Comparison of ENCODE assay signal across 8 cellular contexts in genomic region chr11:38791346-38791961, GRCh38.
DNase-seq lines count a peak whose midpoint lies in the region; ATAC-seq and TF ChIP-seq lines count a peak whose summit lies in the region.

No MANE protein-coding gene starts in this region.

- ATAC-seq in GM19351 (IDR thresholded peaks at IDR 0.05; ENCODE audit: unreplicated experiment) (peak; percentile 98), GM18520 (IDR thresholded peaks at IDR 0.05; ENCODE audit: unreplicated experiment) (no peak)

- peak; percentile 51 for TF ChIP-seq CTCF in colonic mucosa (IDR thresholded peaks at IDR 0.05)

- no peak overlapping the region for H2BK5ac ChIP-seq in mesenchymal stem cell (ENCODE audit: low read depth, low read length, poor library complexity, severe bottlenecking)

- H2BK12ac ChIP-seq in mesenchymal stem cell (ENCODE audit: low read length in 2 of 2): no peak overlapping the region

- H3K36me3 ChIP-seq in NT2/D1 (ENCODE audit: insufficient read depth, insufficient read length, low read length) (no peaks in the 10 kb centered on the region), colonic mucosa (no peaks in the 10 kb centered on the region), mesenchymal stem cell (ENCODE audit: control insufficient read depth in 1 of 2, insufficient read depth in 2 of 2, low read depth in 1 of 2, low read length in 2 of 2) (no peaks in the 10 kb centered on the region)

- DNase-seq in DMS53 (lab: John Stamatoyannopoulos, UW) (peak; percentile 82), HT-29 (ENCODE audit: low spot score) (peak; percentile 81), NT2/D1 (ENCODE audit: low read depth, low spot score) (peak; percentile 68), colonic mucosa (peak; percentile 42), mesenchymal stem cell (peak; percentile 68), ureter (ENCODE audit: low spot score) (no peak)

- H2AFZ ChIP-seq in mesenchymal stem cell (ENCODE audit: low read depth, low read length): no peak overlapping the region

- H3K4me2 ChIP-seq in mesenchymal stem cell (ENCODE audit: low read length, poor library complexity, severe bottlenecking): no peak overlapping the region

- H3K4me1 ChIP-seq in NT2/D1 (ENCODE audit: insufficient read depth, insufficient read length): no peaks in the 10 kb centered on the region
- H3K4me1 ChIP-seq in colonic mucosa: no peaks in the 10 kb centered on the region
- H3K4me1 ChIP-seq in mesenchymal stem cell (ENCODE audit: control insufficient read depth, insufficient read depth, low read depth, low read length): no peaks in the 10 kb centered on the region

- H2BK120ac ChIP-seq in mesenchymal stem cell (ENCODE audit: low read depth, low read length): no peak overlapping the region

- no peak overlapping the region for H4K8ac ChIP-seq in mesenchymal stem cell (ENCODE audit: low read length)

- no peak overlapping the region for H3K14ac ChIP-seq in mesenchymal stem cell (ENCODE audit: low read length in 2 of 2)

- H3K27ac ChIP-seq in colonic mucosa (no peak overlapping the region), mesenchymal stem cell (ENCODE audit: low read length, poor library complexity, severe bottlenecking) (no peak overlapping the region)

- no peak overlapping the region for H3K23ac ChIP-seq in mesenchymal stem cell (ENCODE audit: low read length in 2 of 2)

- H3K27me3 ChIP-seq in NT2/D1 (ENCODE audit: insufficient read depth, insufficient read length): no peaks in the 10 kb centered on the region
- no peaks in the 10 kb centered on the region for H3K27me3 ChIP-seq in colonic mucosa
- H3K27me3 ChIP-seq in mesenchymal stem cell (ENCODE audit: control insufficient read depth in 1 of 2, insufficient read depth in 1 of 2, low read length in 2 of 2): no peaks in the 10 kb centered on the region

- no peaks in the 10 kb centered on the region for H3K79me1 ChIP-seq in mesenchymal stem cell (replicated peaks; ENCODE audit: low read length, poor library complexity, severe bottlenecking)

- H2AK5ac ChIP-seq in mesenchymal stem cell (ENCODE audit: low read length, severe bottlenecking): no peak overlapping the region

- no peak overlapping the region for H3K18ac ChIP-seq in mesenchymal stem cell (ENCODE audit: low read depth in 1 of 2, low read length in 2 of 2)

- intact Hi-C loops in colonic mucosa (cut with DNase I): no loop called here

- H3K9ac ChIP-seq in NT2/D1 (ENCODE audit: insufficient read length, low read depth) (no peak overlapping the region), colonic mucosa (ENCODE audit: low read depth in 2 of 2, low read length in 2 of 2) (no peak overlapping the region), mesenchymal stem cell (ENCODE audit: low read length) (no peak overlapping the region)

- no peak overlapping the region for H3K4me3 ChIP-seq in NT2/D1 (ENCODE audit: insufficient read length, low read depth)
- no peak overlapping the region for H3K4me3 ChIP-seq in colonic mucosa
- no peak overlapping the region for H3K4me3 ChIP-seq in mesenchymal stem cell (ENCODE audit: insufficient read depth in 1 of 2, low read depth in 1 of 2, low read length in 2 of 2)

- H4K91ac ChIP-seq in mesenchymal stem cell (ENCODE audit: low read length): no peak overlapping the region

- 30% methylated on average over 1 of the region's 4 CpGs for WGBS in mesenchymal stem cell

- H3K9me3 ChIP-seq in NT2/D1 (ENCODE audit: insufficient read depth, low read length) (0 out of 2 replicates have a peak, but pooled peaks cover 3% of the 10 kb centered on the region), colonic mucosa (no peaks in the 10 kb centered on the region), mesenchymal stem cell (ENCODE audit: control insufficient read depth, low read length) (no peaks in the 10 kb centered on the region)

- H2BK15ac ChIP-seq in mesenchymal stem cell (ENCODE audit: low read depth, poor library complexity, severe bottlenecking): no peak overlapping the region

- no peak overlapping the region for H3K4ac ChIP-seq in mesenchymal stem cell (ENCODE audit: low read depth in 1 of 2, low read length in 2 of 2)
